ENCODE assay signal across 11 cellular contexts in genomic region chr2:42906115-42906556, GRCh38.
DNase-seq lines count a peak whose midpoint lies in the region; ATAC-seq and TF ChIP-seq lines count a peak whose summit lies in the region.
"Had no signal": no experiment of that assay in that cellular context is flagged by ENCODE, and none has a peak within 500 bp of the region (broad histone marks: within the 10 kb centered on the region; RNA-seq: fewer than 3 reads in every experiment).

No MANE protein-coding gene starts in this region.

- no peak for TF ChIP-seq POLR2A in tibial nerve (IDR thresholded peaks at IDR 0.05)

- H3K4me3 ChIP-seq in coronary artery (peak overlapping the region; percentile 47), muscle layer of colon (ENCODE audit: low read depth in 1 of 2, low read length in 2 of 2) (peak overlapping the region; percentile 12 to 35), tibial nerve (peak overlapping the region in 1 of 4 donors; percentile 11)

- H3K4me1 ChIP-seq in muscle layer of colon (ENCODE audit: insufficient read depth, low read length) (peaks cover 48% of the 10 kb centered on the region), tibial nerve (peaks cover 0 to 73% (median 37%) of the 10 kb centered on the region in 4 donors)

- no peaks in the 10 kb centered on the region for H3K27me3 ChIP-seq in muscle layer of colon (ENCODE audit: control insufficient read depth in 1 of 2, insufficient read depth in 2 of 2, low read length in 2 of 2)
- H3K27me3 ChIP-seq in tibial nerve = no peaks in the 10 kb centered on the region

- WGBS in tibial nerve, 2 donors = 37 to 45% methylated on average over 4 of the region's 4 CpGs

- H3K27ac ChIP-seq in coronary artery (peak overlapping the region; percentile 60 to 91), muscle layer of colon (ENCODE audit: low read depth, low read length) (peak overlapping the region; percentile 45), tibial nerve (peak overlapping the region in 3 of 4 donors; percentile 56 to 82 (median 73))
- H3K27ac ChIP-seq: VCaP had no signal

- no peak for TF ChIP-seq EP300 in tibial nerve (IDR thresholded peaks at IDR 0.05)

- H3K9me3 ChIP-seq in muscle layer of colon (ENCODE audit: low read length) (no peaks in the 10 kb centered on the region), tibial nerve (no peaks in the 10 kb centered on the region)

- no peaks in the 10 kb centered on the region for H3K36me3 ChIP-seq in muscle layer of colon (ENCODE audit: insufficient read depth, low read length)
- H3K36me3 ChIP-seq in tibial nerve = no peaks in the 10 kb centered on the region

- no peak overlapping the region for H3K9ac ChIP-seq in muscle layer of colon (ENCODE audit: low read length)

- TF ChIP-seq CTCF in coronary artery (IDR thresholded peaks at IDR 0.05) = no peak
- TF ChIP-seq CTCF in tibial nerve (IDR thresholded peaks at IDR 0.05) = no peak

- DNase-seq in NCI-H69 (lab: John Stamatoyannopoulos, UW) (peak; percentile 59), coronary artery (ENCODE audit: low spot score) (no peak), tibial nerve (ENCODE audit: low spot score in 2 of 2) (no peak), SHP77 treated with DMSO at 0.1 percent for 48 hours (lab: John Stamatoyannopoulos, UW) (no peak), hypothalamus (lab: John Stamatoyannopoulos, UW) (no peak), NCI-H1092 (lab: John Stamatoyannopoulos, UW) (no peak)
- DNase-seq: NK-92 treated with Interleukin-12 subunit alpha and Interleukin-12 subunit beta, amount 100 ng/mL, for 24 hours; stimulated activated CD8-positive, alpha-beta memory T cell treated with anti-CD3 and anti-CD28 coated beads, Interleukin-4, amount 100 ng/mL, for 48 hours had no signal

- ATAC-seq in HG03280 (IDR thresholded peaks at IDR 0.05; ENCODE audit: unreplicated experiment) = no peak
